1 cellular context compared by ENCODE assay signal in genomic region chr6:110875548-110876169, GRCh38.
TF ChIP-seq lines count a peak whose summit lies in the region.

No MANE protein-coding gene starts in this region.

TF ChIP-seq in HepG2, 621 proteins besides CTCF, POLR2A, EP300 and RAD21 (continued from another document and continues in another):
- TF ChIP-seq ZNF713 (CRISPR knock-in tag; IDR thresholded peaks at IDR 0.05) (no peak), ZNF333 (CRISPR knock-in tag; IDR thresholded peaks at IDR 0.05; ENCODE audit: borderline replicate concordance) (0 out of 2 replicates have a peak, but pooled peaks have one; percentile 12), HMGXB4 (CRISPR knock-in tag; IDR thresholded peaks at IDR 0.05; ENCODE audit: borderline replicate concordance in 1 of 2, low read depth in 1 of 2) (no peak), ARHGAP35 (CRISPR knock-in tag; IDR thresholded peaks at IDR 0.05; ENCODE audit: borderline replicate concordance) (no peak), USF2 (IDR thresholded peaks at IDR 0.05; ENCODE audit: low read depth, low read length) (no peak), USF2 (CRISPR knock-in tag; IDR thresholded peaks at IDR 0.05; ENCODE audit: borderline replicate concordance) (no peak), MATR3 (CRISPR knock-in tag; IDR thresholded peaks at IDR 0.05) (no peak), POLR2AphosphoS2 (IDR thresholded peaks at IDR 0.05; ENCODE audit: low read depth, low read length) (0 out of 2 replicates have a peak, but pooled peaks have one; percentile 3), ZNF737 (CRISPR knock-in tag; IDR thresholded peaks at IDR 0.05; ENCODE audit: borderline replicate concordance) (no peak), TOE1 (CRISPR knock-in tag; IDR thresholded peaks at IDR 0.05) (no peak), ZNF776 (CRISPR knock-in tag; IDR thresholded peaks at IDR 0.05) (peak; percentile 42; the same call in 1 of the 2 replicates), MAFG (CRISPR knock-in tag; IDR thresholded peaks at IDR 0.05) (no peak), ZNF770 (CRISPR knock-in tag; IDR thresholded peaks at IDR 0.05) (no peak), NFKB2 (CRISPR knock-in tag; IDR thresholded peaks at IDR 0.05; ENCODE audit: borderline replicate concordance) (peak; percentile 40; the same call in 1 of the 2 replicates), ZNF256 (CRISPR knock-in tag; conservative IDR thresholded peaks at IDR 0.05) (no peak), ZBTB7B (CRISPR knock-in tag; IDR thresholded peaks at IDR 0.05) (no peak; the same call in 1 of the 2 replicates), HOXA3 (CRISPR knock-in tag; IDR thresholded peaks at IDR 0.05) (no peak), ZNF225 (CRISPR knock-in tag; IDR thresholded peaks at IDR 0.05) (no peak), E2F1 (CRISPR knock-in tag; IDR thresholded peaks at IDR 0.05) (peak; percentile 32; the same call in 1 of the 2 replicates), FOXK2 (IDR thresholded peaks at IDR 0.05) (no peak), NR0B2 (CRISPR knock-in tag; IDR thresholded peaks at IDR 0.05) (no peak), THAP7 (CRISPR knock-in tag; IDR thresholded peaks at IDR 0.05) (no peak), DDIT3 (CRISPR knock-in tag; IDR thresholded peaks at IDR 0.05) (no peak), ZNF678 (CRISPR knock-in tag; IDR thresholded peaks at IDR 0.05) (no peak), ZFP41 (CRISPR knock-in tag; IDR thresholded peaks at IDR 0.05; ENCODE audit: borderline replicate concordance) (no peak), MTA1 (CRISPR knock-in tag; IDR thresholded peaks at IDR 0.05; ENCODE audit: borderline replicate concordance) (no peak), PTBP1 (IDR thresholded peaks at IDR 0.05; ENCODE audit: low read depth, low read length, poor library complexity, severe bottlenecking) (no peak), WIZ (CRISPR knock-in tag; IDR thresholded peaks at IDR 0.05) (no peak), ZHX1 (CRISPR knock-in tag; IDR thresholded peaks at IDR 0.05; ENCODE audit: low read depth) (peak; percentile 7; the same call in 1 of the 2 replicates), TFDP1 (CRISPR knock-in tag; IDR thresholded peaks at IDR 0.05; ENCODE audit: borderline replicate concordance) (no peak), NR2F1 (CRISPR knock-in tag; IDR thresholded peaks at IDR 0.05) (no peak), ZNF589 (CRISPR knock-in tag; conservative IDR thresholded peaks at IDR 0.05) (no peak), ZBTB25 (CRISPR knock-in tag; IDR thresholded peaks at IDR 0.05) (no peak), KDM5A (IDR thresholded peaks at IDR 0.05; ENCODE audit: borderline replicate concordance, low read length) (no peak), ZEB1 (IDR thresholded peaks at IDR 0.05; ENCODE audit: insufficient replicate concordance, low read depth) (no peak), YY1 (IDR thresholded peaks at IDR 0.05; ENCODE audit: insufficient read depth, insufficient replicate concordance, low read depth, low read length) (no peak), NR2C2 (CRISPR knock-in tag; IDR thresholded peaks at IDR 0.05; ENCODE audit: borderline replicate concordance) (no peak), RBM39 (IDR thresholded peaks at IDR 0.05; ENCODE audit: low read depth, low read length, poor library complexity, severe bottlenecking) (peak; percentile 62), SMAD1 (CRISPR knock-in tag; IDR thresholded peaks at IDR 0.05; ENCODE audit: borderline replicate concordance, low read depth) (no peak), ZFP36L2 (CRISPR knock-in tag; IDR thresholded peaks at IDR 0.05) (no peak), ZFP36L1 (CRISPR knock-in tag; IDR thresholded peaks at IDR 0.05) (no peak), ZNF841 (CRISPR knock-in tag; IDR thresholded peaks at IDR 0.05; ENCODE audit: borderline replicate concordance) (no peak), SP4 (CRISPR knock-in tag; IDR thresholded peaks at IDR 0.05) (peak; percentile 45)
